9 cellular contexts compared by ENCODE assay signal in genomic region chr14:69673578-69674305, GRCh38.
DNase-seq lines count a peak whose midpoint lies in the region; ATAC-seq and TF ChIP-seq lines count a peak whose summit lies in the region.
"Had no signal": no experiment of that assay in that cellular context is flagged by ENCODE, and none has a peak within 500 bp of the region (broad histone marks: within the 10 kb centered on the region; RNA-seq: fewer than 3 reads in every experiment).

No MANE protein-coding gene starts in this region.

- no peak for TF ChIP-seq POLR2A in transverse colon (IDR thresholded peaks at IDR 0.05)

- peaks cover 40% of the 10 kb centered on the region for H3K36me3 Mint-ChIP-seq in activated CD8-positive, alpha-beta memory T cell treated with anti-CD3 and anti-CD28 coated beads, Interleukin-2, amount 10 ng/mL, durations not matched to agents 7 days and 5 days
- no peaks in the 10 kb centered on the region for H3K36me3 Mint-ChIP-seq in WTC11

- peak overlapping the region; percentile 55 for H3K4me3 Mint-ChIP-seq in activated CD8-positive, alpha-beta memory T cell treated with anti-CD3 and anti-CD28 coated beads, Interleukin-2, amount 10 ng/mL, durations not matched to agents 7 days and 5 days
- H3K4me3 Mint-ChIP-seq in WTC11 = no peak overlapping the region

- in situ Hi-C loops in transverse colon (cut with MboI; ENCODE audit: low pct_ligation_motif_present in 1 of 4, low pct_unique_long_range_greater_than_20kb in 1 of 4, low sequenced_read_pairs in 3 of 4) = no loop called here

- CTCF ChIA-PET in activated CD8-positive, alpha-beta memory T cell treated with anti-CD3 and anti-CD28 coated beads, Interleukin-2, amount 10 ng/mL, durations not matched to agents 7 days and 5 days (lab: Charles Lee) = interaction anchor here (1.0 to 3.5 kb wide), 18 partner anchors 9 to 66 kb away, joined by 3 to 11 read pairs (median 5); partner anchors contain the start of gene SUSD6
- CTCF ChIA-PET in WTC11 (lab: Charles Lee) = interaction anchor here (1.2 to 2.0 kb wide), 2 partner anchors 16 to 93 kb away, joined by 4 read pairs; no protein-coding TSS in a partner anchor

- intact Hi-C loops in transverse colon (cut with DNase I; ENCODE audit: low total_unique reads) = no loop called here

- H3K27me3 Mint-ChIP-seq in activated CD8-positive, alpha-beta memory T cell treated with anti-CD3 and anti-CD28 coated beads, Interleukin-2, amount 10 ng/mL, durations not matched to agents 7 days and 5 days = no peaks in the 10 kb centered on the region
- H3K27me3 Mint-ChIP-seq in WTC11 (ENCODE audit: low read depth) = no peaks in the 10 kb centered on the region

- TF ChIP-seq EP300 in transverse colon (IDR thresholded peaks at IDR 0.05; ENCODE audit: low read depth) = no peak

- TF ChIP-seq CTCF in WTC11 (IDR thresholded peaks at IDR 0.05) (no peak), transverse colon (IDR thresholded peaks at IDR 0.05) (peak in 1 of 5 experiments; percentile 29)

- peaks cover 34 to 66% (median 51%) of the 10 kb centered on the region in 4 donors for H3K4me1 ChIP-seq in transverse colon

- no peaks in the 10 kb centered on the region for H3K9me3 ChIP-seq in transverse colon

- peaks cover 91% of the 10 kb centered on the region for H3K4me1 Mint-ChIP-seq in activated CD8-positive, alpha-beta memory T cell treated with anti-CD3 and anti-CD28 coated beads, Interleukin-2, amount 10 ng/mL, durations not matched to agents 7 days and 5 days
- peaks cover 32% of the 10 kb centered on the region for H3K4me1 Mint-ChIP-seq in WTC11

- peak overlapping the region; percentile 83 for H3K27ac Mint-ChIP-seq in activated CD8-positive, alpha-beta memory T cell treated with anti-CD3 and anti-CD28 coated beads, Interleukin-2, amount 10 ng/mL, durations not matched to agents 7 days and 5 days
- no peak overlapping the region for H3K27ac Mint-ChIP-seq in WTC11

- POLR2A ChIA-PET in WTC11 (lab: Charles Lee) = no interaction called here

- ATAC-seq in activated CD8-positive, alpha-beta memory T cell treated with anti-CD3 and anti-CD28 coated beads, Interleukin-2, amount 10 ng/mL, durations not matched to agents 7 days and 5 days = peak; percentile 24
- ATAC-seq in WTC11 = peak; percentile 80

- peak overlapping the region in 1 of 4 donors; percentile 8 for H3K4me3 ChIP-seq in transverse colon

- no peaks in the 10 kb centered on the region for H3K36me3 ChIP-seq in transverse colon

- H3K27ac ChIP-seq in transverse colon = peak overlapping the region; percentile 60 to 73 (median 68)

- no peaks in the 10 kb centered on the region for H3K27me3 ChIP-seq in transverse colon

- no peak for DNase-seq in activated CD8-positive, alpha-beta memory T cell treated with anti-CD3 and anti-CD28 coated beads, Interleukin-2, amount 10 ng/mL, durations not matched to agents 7 days and 5 days
- DNase-seq in activated CD8-positive, alpha-beta memory T cell treated with anti-CD3 and anti-CD28 coated beads, Interleukin-2, amount 50 U/mL, for 4 hours = no peak
- no peak for DNase-seq in WTC11 (ENCODE audit: low spot score)
- peak; percentile 73 for DNase-seq in kidney tubule cell (ENCODE audit: low spot score)
- DNase-seq in transverse colon = no peak
- no peak for DNase-seq in GDM1 (lab: John Stamatoyannopoulos, UW)
- DNase-seq in stimulated activated CD4-positive, alpha-beta T cell treated with anti-CD3 and anti-CD28 coated beads, Interleukin-4, amount 100 ng/mL, for 1 hour = no peak
- no peak for DNase-seq in stimulated activated naive CD4-positive, alpha-beta T cell (lab: John Stamatoyannopoulos, UW)
- DNase-seq: activated CD4-positive, alpha-beta T cell treated with anti-CD3 and anti-CD28 coated beads, Interleukin-2, amount 50 U/mL, for 1 hour had no signal

- WGBS in transverse colon (ENCODE audit: low coverage in 1 of 2), 2 donors = 32% methylated on average over 9 of the region's 9 CpGs; no CpG with 5 or more reads in 1 of the 2 donors

- no peaks in the 10 kb centered on the region for H3K9me3 Mint-ChIP-seq in activated CD8-positive, alpha-beta memory T cell treated with anti-CD3 and anti-CD28 coated beads, Interleukin-2, amount 10 ng/mL, durations not matched to agents 7 days and 5 days (ENCODE audit: low read depth)
- peaks cover 3% of the 10 kb centered on the region; the same call in 1 of the 2 replicates for H3K9me3 Mint-ChIP-seq in WTC11

TF ChIP-seq in WTC11, 78 proteins besides CTCF, POLR2A, EP300 and RAD21:
- TF ChIP-seq ZNF396 (CRISPR knock-in tag; IDR thresholded peaks at IDR 0.05; ENCODE audit: borderline replicate concordance) (no peak), SMAD3 (CRISPR knock-in tag; IDR thresholded peaks at IDR 0.05; ENCODE audit: borderline replicate concordance) (no peak), TEAD4 (CRISPR knock-in tag; IDR thresholded peaks at IDR 0.05) (no peak), OVOL2 (CRISPR knock-in tag; IDR thresholded peaks at IDR 0.05; ENCODE audit: borderline replicate concordance) (no peak), ZNF425 (CRISPR knock-in tag; conservative IDR thresholded peaks at IDR 0.05) (no peak), TCF7 (CRISPR knock-in tag; IDR thresholded peaks at IDR 0.05; ENCODE audit: low read depth) (no peak), PRRX2 (CRISPR knock-in tag; IDR thresholded peaks at IDR 0.05) (no peak), ZNF423 (CRISPR knock-in tag; IDR thresholded peaks at IDR 0.05) (no peak), PRDM15 (CRISPR knock-in tag; IDR thresholded peaks at IDR 0.05) (no peak), ZBTB43 (CRISPR knock-in tag; IDR thresholded peaks at IDR 0.05) (no peak), NR3C1 (CRISPR knock-in tag; conservative IDR thresholded peaks at IDR 0.05; ENCODE audit: low read depth) (no peak), IRF2 (CRISPR knock-in tag; IDR thresholded peaks at IDR 0.05; ENCODE audit: borderline replicate concordance, low read depth) (no peak)
